Comparison of ENCODE assay signal across 15 cellular contexts in genomic region chr1:27394925-27395324, GRCh38. TPM values are rescaled to one million over a fixed set of nuclear protein-coding genes. Genes with fewer than 3 reads are reported as not detected.
DNase-seq lines count a peak whose midpoint lies in the region; ATAC-seq, FAIRE-seq and TF ChIP-seq lines count a peak whose summit lies in the region.
"Had no signal": no experiment of that assay in that cellular context is flagged by ENCODE, and none has a peak within 500 bp of the region (broad histone marks: within the 10 kb centered on the region; RNA-seq: fewer than 3 reads in every experiment).

No MANE protein-coding gene starts in this region.

- FAIRE-seq in GM19239 (lab: Jason Lieb, UNC), result no peak
- FAIRE-seq: islet of Langerhans had no signal

- no peaks in the 10 kb centered on the region for H4K20me1 ChIP-seq in fibroblast of lung (ENCODE audit: control insufficient read depth, extremely low read depth, insufficient read depth, low read length)

- no peak for ATAC-seq in activated T-cell treated with anti-CD3 and anti-CD28 coated beads, Interleukin-2, amount 50 U/mL, for 72 hours (replicated peaks in 1 of 2)
- ATAC-seq in stimulated activated effector memory CD8-positive, alpha-beta T cell treated with anti-CD3 and anti-CD28 coated beads, Interleukin-12 subunit alpha, Interleukin-12 subunit beta, amount 100 ng/mL, for 72 hours, result no peak
- ATAC-seq in HG02938 (IDR thresholded peaks at IDR 0.05; ENCODE audit: unreplicated experiment) (no peak), GM18870 (IDR thresholded peaks at IDR 0.05; ENCODE audit: unreplicated experiment) (no peak)

- H3K4me3 Mint-ChIP-seq in activated T-cell treated with anti-CD3 and anti-CD28 coated beads, Interleukin-2, amount 50 U/mL, for 72 hours, result peak overlapping the region in 1 of 2 donors; percentile 5
- H3K4me3 Mint-ChIP-seq in stimulated activated effector memory CD8-positive, alpha-beta T cell treated with anti-CD3 and anti-CD28 coated beads, Interleukin-12 subunit alpha, Interleukin-12 subunit beta, amount 100 ng/mL, for 72 hours, result peak overlapping the region; percentile 93

- no peaks in the 10 kb centered on the region for H3K27me3 ChIP-seq in fibroblast of lung (ENCODE audit: control insufficient read depth, insufficient read depth, low read length)
- H3K27me3 ChIP-seq: sigmoid colon had no signal

- no peak overlapping the region for H3K4me3 ChIP-seq in fibroblast of lung (replicated peaks in 1 of 4; ENCODE audit: control extremely low read depth in 1 of 4, insufficient read depth in 1 of 4, low read depth in 3 of 4, low read length in 4 of 4)
- H3K4me3 ChIP-seq: sigmoid colon had no signal

- no peaks in the 10 kb centered on the region for H3K36me3 Mint-ChIP-seq in activated T-cell treated with anti-CD3 and anti-CD28 coated beads, Interleukin-2, amount 50 U/mL, for 72 hours (ENCODE audit: insufficient read depth in 2 of 2)
- H3K36me3 Mint-ChIP-seq in stimulated activated effector memory CD8-positive, alpha-beta T cell treated with anti-CD3 and anti-CD28 coated beads, Interleukin-12 subunit alpha, Interleukin-12 subunit beta, amount 100 ng/mL, for 72 hours, result peaks cover 51% of the 10 kb centered on the region

- H3K27ac Mint-ChIP-seq in activated T-cell treated with anti-CD3 and anti-CD28 coated beads, Interleukin-2, amount 50 U/mL, for 72 hours, result peak overlapping the region; percentile 25
- peak overlapping the region; percentile 41 for H3K27ac Mint-ChIP-seq in stimulated activated effector memory CD8-positive, alpha-beta T cell treated with anti-CD3 and anti-CD28 coated beads, Interleukin-12 subunit alpha, Interleukin-12 subunit beta, amount 100 ng/mL, for 72 hours

- H3K27ac ChIP-seq in fibroblast of lung (ENCODE audit: insufficient read depth, low read length), result peak overlapping the region; percentile 39
- H3K27ac ChIP-seq: sigmoid colon had no signal

- no peak for DNase-seq in activated T-cell treated with anti-CD3 and anti-CD28 coated beads, Interleukin-2, amount 50 U/mL, for 72 hours
- no peak for DNase-seq in activated T-cell treated with anti-CD3 and anti-CD28 coated beads, Interleukin-2, amount 50 U/mL, for 1 hour
- DNase-seq in RKO (ENCODE audit: low spot score), result peak; percentile 53
- no peak for DNase-seq in fibroblast of lung (ENCODE audit: low read depth in 2 of 2)
- no peak for DNase-seq in stimulated activated effector memory CD8-positive, alpha-beta T cell treated with anti-CD3 and anti-CD28 coated beads, Interleukin-12 subunit alpha, Interleukin-12 subunit beta, amount 100 ng/mL, for 72 hours (ENCODE audit: low spot score in 2 of 2)
- DNase-seq in GM19239 (ENCODE audit: insufficient read length, low spot score), result no peak
- DNase-seq: cortex of kidney, NCI-H1417 treated with DMSO at 0.1 percent for 48 hours had no signal

- no peaks in the 10 kb centered on the region for H3K36me3 ChIP-seq in fibroblast of lung (ENCODE audit: control insufficient read depth, insufficient read depth, low read length)
- H3K36me3 ChIP-seq: sigmoid colon had no signal

- H3K9me3 ChIP-seq in fibroblast of lung (ENCODE audit: control insufficient read depth, insufficient read depth, low read depth, low read length), result no peaks in the 10 kb centered on the region
- H3K9me3 ChIP-seq: sigmoid colon had no signal

- H3K79me2 ChIP-seq in fibroblast of lung (ENCODE audit: control insufficient read depth, insufficient read depth, low read length), result peaks cover 7% of the 10 kb centered on the region

- H3K9me3 Mint-ChIP-seq in activated T-cell treated with anti-CD3 and anti-CD28 coated beads, Interleukin-2, amount 50 U/mL, for 72 hours, result no peaks in the 10 kb centered on the region
- H3K9me3 Mint-ChIP-seq in stimulated activated effector memory CD8-positive, alpha-beta T cell treated with anti-CD3 and anti-CD28 coated beads, Interleukin-12 subunit alpha, Interleukin-12 subunit beta, amount 100 ng/mL, for 72 hours, result no peaks in the 10 kb centered on the region

- TF ChIP-seq CTCF in fibroblast of lung (conservative IDR thresholded peaks at IDR 0.05 in 1 of 2, IDR thresholded peaks at IDR 0.05 in 1 of 2; ENCODE audit: low read depth in 1 of 2, low read length in 2 of 2), result no peak

- no peak overlapping the region for H3K9ac ChIP-seq in fibroblast of lung (ENCODE audit: insufficient read depth, low read length)

- H3K4me1 ChIP-seq in fibroblast of lung (ENCODE audit: control insufficient read depth, extremely low read depth, insufficient read depth, low read length), result peaks cover 24% of the 10 kb centered on the region

- H3K4me2 ChIP-seq in fibroblast of lung (ENCODE audit: extremely low read depth, insufficient read depth, low read length), result peak overlapping the region; percentile 7

- no peaks in the 10 kb centered on the region for H3K27me3 Mint-ChIP-seq in activated T-cell treated with anti-CD3 and anti-CD28 coated beads, Interleukin-2, amount 50 U/mL, for 72 hours (ENCODE audit: low read depth)

- no peak overlapping the region for H2AFZ ChIP-seq in fibroblast of lung (ENCODE audit: low read length)

- H3K4me1 Mint-ChIP-seq in activated T-cell treated with anti-CD3 and anti-CD28 coated beads, Interleukin-2, amount 50 U/mL, for 72 hours (ENCODE audit: low read depth), result peaks cover 29% of the 10 kb centered on the region
- H3K4me1 Mint-ChIP-seq in stimulated activated effector memory CD8-positive, alpha-beta T cell treated with anti-CD3 and anti-CD28 coated beads, Interleukin-12 subunit alpha, Interleukin-12 subunit beta, amount 100 ng/mL, for 72 hours, result peaks cover 29% of the 10 kb centered on the region

RNA-seq across cellular contexts. Expression of gene GPR3, which starts 2.5 kb away (rescaled TPM):
- under 1 TPM; 0.81 to 0.91 TPM for total RNA-seq in activated T-cell treated with anti-CD3 and anti-CD28 coated beads, Interleukin-2, amount 50 U/mL, for 72 hours
- 0.17 and 0.26 TPM in 2 replicates for total RNA-seq in fibroblast of lung
- polyA plus RNA-seq in fibroblast of lung, result 0.82 and 2.1 TPM in 2 replicates
- 0.54 and 1.7 TPM in 2 replicates for polyA plus RNA-seq in fibroblast of lung (2012)
- polyA minus RNA-seq in fibroblast of lung (ENCODE audit: low replicate concordance), result 2.6 and 7.0 TPM in 2 replicates
- total RNA-seq: Right ventricle myocardium inferior had no signal

RNA-seq across cellular contexts. Expression of gene CD164L2, which starts 11.8 kb away (rescaled TPM):
- not detected for total RNA-seq in activated T-cell treated with anti-CD3 and anti-CD28 coated beads, Interleukin-2, amount 50 U/mL, for 72 hours
- total RNA-seq in fibroblast of lung, result not detected in 2 replicates
- not detected in 2 replicates for polyA plus RNA-seq in fibroblast of lung
- not detected in 2 replicates for polyA plus RNA-seq in fibroblast of lung (2012)
- polyA minus RNA-seq in fibroblast of lung (ENCODE audit: low replicate concordance), result not detected in 2 replicates
- total RNA-seq: mesenteric fat pad; Right ventricle myocardium inferior; sigmoid colon; T-helper 1 cell treated with Interleukin-12 subunit alpha and Interleukin-12 subunit beta and Interleukin-4 antibody, amounts not matched to agents 30 ng/mL and 1 ng/mL, for 36 hours had no signal

RNA-seq across cellular contexts. Expression of gene FCN3, which starts 20.3 kb away (rescaled TPM):
- total RNA-seq in activated T-cell treated with anti-CD3 and anti-CD28 coated beads, Interleukin-2, amount 50 U/mL, for 72 hours, result not detected
- total RNA-seq in fibroblast of lung, result not detected in 2 replicates
- polyA plus RNA-seq in fibroblast of lung, result not detected in 2 replicates
- 0.22 TPM in 1 of 2 replicates, not detected in the other for polyA plus RNA-seq in fibroblast of lung (2012)
- not detected in 2 replicates for polyA minus RNA-seq in fibroblast of lung (ENCODE audit: low replicate concordance)
- total RNA-seq: T-helper 1 cell treated with Interleukin-12 subunit alpha and Interleukin-12 subunit beta and Interleukin-4 antibody, amounts not matched to agents 30 ng/mL and 1 ng/mL, for 36 hours had no signal

RNA-seq across cellular contexts. Expression of gene MAP3K6, which starts 28.2 kb away (rescaled TPM):
- total RNA-seq in activated T-cell treated with anti-CD3 and anti-CD28 coated beads, Interleukin-2, amount 50 U/mL, for 72 hours, result 10 to 100 TPM in 1 of 2 donors, 1 to 10 TPM in 1; 8.3 to 10.4 TPM
- total RNA-seq in fibroblast of lung, result 8.3 and 12.1 TPM in 2 replicates
- polyA plus RNA-seq in fibroblast of lung, result 9.0 and 11.5 TPM in 2 replicates
- polyA plus RNA-seq in fibroblast of lung (2012), result 25.2 and 36.2 TPM in 2 replicates
- polyA minus RNA-seq in fibroblast of lung (ENCODE audit: low replicate concordance), result 31.1 and 43.4 TPM in 2 replicates

RNA-seq across cellular contexts. Expression of gene SYTL1, which starts 53.1 kb away (rescaled TPM):
- 10 to 100 TPM; 73.1 to 89.9 TPM for total RNA-seq in activated T-cell treated with anti-CD3 and anti-CD28 coated beads, Interleukin-2, amount 50 U/mL, for 72 hours
- total RNA-seq in fibroblast of lung, result under 0.01 and 0.17 TPM in 2 replicates
- 0.02 and 0.03 TPM in 2 replicates for polyA plus RNA-seq in fibroblast of lung
- 0.12 and 0.15 TPM in 2 replicates for polyA plus RNA-seq in fibroblast of lung (2012)
- polyA minus RNA-seq in fibroblast of lung (ENCODE audit: low replicate concordance), result 2.4 TPM in 1 of 2 replicates, not detected in the other
